8 cellular contexts compared by ENCODE assay signal in the genomic region with DNA sequence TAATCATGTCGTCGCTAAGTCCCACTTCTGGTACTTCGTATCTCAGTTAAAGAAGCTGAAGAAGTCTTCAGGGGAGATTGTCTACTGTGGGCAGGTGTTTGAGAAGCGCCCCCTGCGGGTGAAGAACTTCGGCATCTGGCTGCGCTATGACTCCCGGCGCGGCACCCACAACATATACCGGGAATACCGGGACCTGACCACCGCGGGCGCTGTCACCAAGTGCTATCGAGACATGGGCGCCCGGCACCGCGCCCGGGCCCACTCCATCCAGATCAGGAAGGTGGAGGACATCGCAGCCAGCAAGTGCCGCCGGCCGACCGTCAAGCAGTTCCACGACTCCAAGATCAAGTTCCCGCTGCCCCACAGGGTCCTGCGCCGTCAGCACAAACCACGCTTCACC. TPM values are rescaled to one million over a fixed set of nuclear protein-coding genes. Genes with fewer than 3 reads are reported as not detected.
DNase-seq lines count a peak whose midpoint lies in the region; ATAC-seq and TF ChIP-seq lines count a peak whose summit lies in the region.

No MANE protein-coding gene starts in this region.

- H3K4me1 ChIP-seq in Caco-2: no peaks in the 10 kb centered on the region
- H3K4me1 ChIP-seq in OCI-LY3 (ENCODE audit: low read length): peaks cover 3% of the 10 kb centered on the region

- H3K36me3 Mint-ChIP-seq in Caco-2 (ENCODE audit: insufficient read depth, unreplicated experiment): no peaks in the 10 kb centered on the region
- H3K36me3 Mint-ChIP-seq in activated naive CD4-positive, alpha-beta T cell treated with anti-CD3 and anti-CD28 coated beads, Interleukin-2, amount 10 ng/mL, durations not matched to agents 7 days and 5 days: no peaks in the 10 kb centered on the region

- H3K36me3 ChIP-seq in Caco-2 (ENCODE audit: control insufficient read depth, insufficient read depth, low read length) (no peaks in the 10 kb centered on the region), OCI-LY3 (replicated peaks; ENCODE audit: low read depth, low read length) (no peaks in the 10 kb centered on the region), kidney epithelial cell (ENCODE audit: control insufficient read depth, insufficient read depth, low read length) (no peaks in the 10 kb centered on the region)

- H3K27ac Mint-ChIP-seq in Caco-2 (ENCODE audit: unreplicated experiment): no peak overlapping the region
- no peak overlapping the region for H3K27ac Mint-ChIP-seq in activated naive CD4-positive, alpha-beta T cell treated with anti-CD3 and anti-CD28 coated beads, Interleukin-2, amount 10 ng/mL, durations not matched to agents 7 days and 5 days

- BruUV-seq in Caco-2 (replicated peaks; lab: Mats Ljungman, UMichigan): no TSS peak

- H3K9ac ChIP-seq in OCI-LY3 (ENCODE audit: low read length): peak overlapping the region; percentile 32; the same call in 1 of the 2 replicates

- H3K9me3 Mint-ChIP-seq in Caco-2 (ENCODE audit: unreplicated experiment): no peaks in the 10 kb centered on the region
- H3K9me3 Mint-ChIP-seq in activated naive CD4-positive, alpha-beta T cell treated with anti-CD3 and anti-CD28 coated beads, Interleukin-2, amount 10 ng/mL, durations not matched to agents 7 days and 5 days: no peaks in the 10 kb centered on the region

- DNase-seq in Caco-2: peak; percentile 63 to 72
- DNase-seq in activated naive CD4-positive, alpha-beta T cell treated with anti-CD3 and anti-CD28 coated beads, Interleukin-2, amount 10 ng/mL, durations not matched to agents 7 days and 5 days: peak; percentile 69
- DNase-seq in kidney epithelial cell (ENCODE audit: low read depth): no peak
- peak; percentile 27 to 56 (median 36) for DNase-seq in stimulated activated CD4-positive, alpha-beta T cell treated with anti-CD3 and anti-CD28 coated beads, TNF-alpha, amount 100 ng/mL, for 24 hours (ENCODE audit: low read depth in 3 of 3)
- no peak for DNase-seq in HCEC 1CT

- H3K4me2 ChIP-seq in OCI-LY3 (ENCODE audit: low read length): peak overlapping the region; percentile 79

- ATAC-seq in GM19397 (IDR thresholded peaks at IDR 0.05; ENCODE audit: unreplicated experiment) (no peak), HG03108 (IDR thresholded peaks at IDR 0.05; ENCODE audit: unreplicated experiment) (no peak)

- POLR2A ChIA-PET in Caco-2 (lab: Charles Lee): no interaction called here

- no peaks in the 10 kb centered on the region for H3K27me3 ChIP-seq in Caco-2 (replicated peaks; ENCODE audit: control insufficient read depth, insufficient read depth, low read length)
- H3K27me3 ChIP-seq in OCI-LY3 (ENCODE audit: low read depth, low read length): peaks cover 8% of the 10 kb centered on the region; the same call in 1 of the 2 replicates
- H3K27me3 ChIP-seq in kidney epithelial cell (ENCODE audit: control insufficient read depth, insufficient read depth, low read length): peaks cover 10% of the 10 kb centered on the region

- H3K4me3 ChIP-seq in Caco-2 (ENCODE audit: low read depth, low read length) (no peak overlapping the region), OCI-LY3 (ENCODE audit: low read length) (peak overlapping the region; percentile 75), kidney epithelial cell (ENCODE audit: low read depth, low read length) (no peak overlapping the region)

- H3K79me2 ChIP-seq in OCI-LY3 (ENCODE audit: low read length): no peaks in the 10 kb centered on the region

- no peak overlapping the region for H3K27ac ChIP-seq in OCI-LY3 (ENCODE audit: low read length)

- CTCF ChIA-PET in Caco-2 (lab: Charles Lee): interaction anchor here (0.7 to 1.0 kb wide), 2 partner anchors 56 to 107 kb away, joined by 3 read pairs; no protein-coding TSS in a partner anchor
- CTCF ChIA-PET in activated naive CD4-positive, alpha-beta T cell treated with anti-CD3 and anti-CD28 coated beads, Interleukin-2, amount 10 ng/mL, durations not matched to agents 7 days and 5 days (lab: Charles Lee): interaction anchor here (0.9 to 3.3 kb wide), 9 partner anchors 11 to 702 kb away, joined by 3 to 12 read pairs (median 6); partner anchors contain the start of genes DUSP9 and PNCK

- H3K9me3 ChIP-seq in Caco-2: no peaks in the 10 kb centered on the region
- H3K9me3 ChIP-seq in OCI-LY3 (ENCODE audit: insufficient read depth, low read length): no peaks in the 10 kb centered on the region

- intact Hi-C loops in Caco-2 (cut with micrococcal nuclease; ENCODE audit: unreplicated experiment): loop anchor here (1.0 kb wide), 1 partner anchor 52 kb away; no protein-coding TSS in a partner anchor

- peak; percentile 34 to 48 for TF ChIP-seq CTCF in Caco-2 (IDR thresholded peaks at IDR 0.05; ENCODE audit: insufficient read depth in 1 of 2, low read depth in 1 of 2, low read length in 1 of 2, severe bottlenecking in 1 of 2, unreplicated experiment in 1 of 2)
- TF ChIP-seq CTCF in OCI-LY3 (IDR thresholded peaks at IDR 0.05; ENCODE audit: low read depth, low read length): peak; percentile 55
- TF ChIP-seq CTCF in kidney epithelial cell (IDR thresholded peaks at IDR 0.05; ENCODE audit: insufficient read depth, low read length, poor library complexity, severe bottlenecking): peak; percentile 34

- H3K4me3 Mint-ChIP-seq in Caco-2 (ENCODE audit: unreplicated experiment): peak overlapping the region; percentile 31
- H3K4me3 Mint-ChIP-seq in activated naive CD4-positive, alpha-beta T cell treated with anti-CD3 and anti-CD28 coated beads, Interleukin-2, amount 10 ng/mL, durations not matched to agents 7 days and 5 days: no peak overlapping the region

- peaks cover 3% of the 10 kb centered on the region for H3K27me3 Mint-ChIP-seq in Caco-2 (ENCODE audit: insufficient read depth, unreplicated experiment)
- H3K27me3 Mint-ChIP-seq in activated naive CD4-positive, alpha-beta T cell treated with anti-CD3 and anti-CD28 coated beads, Interleukin-2, amount 10 ng/mL, durations not matched to agents 7 days and 5 days: peaks cover 64% of the 10 kb centered on the region

- no peaks in the 10 kb centered on the region for H4K20me1 ChIP-seq in OCI-LY3 (ENCODE audit: insufficient read depth, low read length)

- peak overlapping the region; percentile 83 for H2AFZ ChIP-seq in OCI-LY3 (ENCODE audit: low read depth, low read length)

- H3K4me1 Mint-ChIP-seq in Caco-2 (ENCODE audit: low read depth, unreplicated experiment): no peaks in the 10 kb centered on the region
- H3K4me1 Mint-ChIP-seq in activated naive CD4-positive, alpha-beta T cell treated with anti-CD3 and anti-CD28 coated beads, Interleukin-2, amount 10 ng/mL, durations not matched to agents 7 days and 5 days: peaks cover 5% of the 10 kb centered on the region

RNA-seq across cellular contexts. Expression of gene PNCK, which starts 11.3 kb away (rescaled TPM):
- not detected in 2 replicates for total RNA-seq in Caco-2 (2022)
- 0.34 and 1.6 TPM in 2 replicates for total RNA-seq in kidney epithelial cell

RNA-seq across cellular contexts. Expression of gene DUSP9, which starts 15.3 kb away (rescaled TPM):
- total RNA-seq in Caco-2 (2022): 9.0 and 12.0 TPM in 2 replicates
- 3.2 and 4.1 TPM in 2 replicates for total RNA-seq in kidney epithelial cell

RNA-seq across cellular contexts. Expression of gene SLC6A8, which starts 25.5 kb away (rescaled TPM):
- total RNA-seq in Caco-2 (2022) (8.8 and 11.2 TPM in 2 replicates), kidney epithelial cell (35.0 and 36.0 TPM in 2 replicates)

Comparison
In these comparisons a context has a peak if more than half of its experiments do, and no peak if none do; other contexts are left out.
1. DNase-seq: peak in Caco-2 (2 of 2), activated naive CD4-positive, alpha-beta T cell treated with anti-CD3 and anti-CD28 coated beads, Interleukin-2, amount 10 ng/mL, durations not matched to agents 7 days and 5 days (single experiment) and stimulated activated CD4-positive, alpha-beta T cell treated with anti-CD3 and anti-CD28 coated beads, TNF-alpha, amount 100 ng/mL, for 24 hours (3 of 3); none in kidney epithelial cell (single experiment) and HCEC 1CT (single experiment).
2. Peak in every context shown above with its lines, with median percentiles within 50 percentile points of each other: CTCF ChIP-seq.